ENCODE assay signal across 16 cellular contexts in genomic region chr2:68730828-68731227, GRCh38. TPM values are rescaled to one million over a fixed set of nuclear protein-coding genes. Genes with fewer than 3 reads are reported as not detected.
DNase-seq lines count a peak whose midpoint lies in the region; ATAC-seq, FAIRE-seq and TF ChIP-seq lines count a peak whose summit lies in the region.
"Had no signal": no experiment of that assay in that cellular context is flagged by ENCODE, and none has a peak within 500 bp of the region (broad histone marks: within the 10 kb centered on the region; RNA-seq: fewer than 3 reads in every experiment).

No MANE protein-coding gene starts in this region.

- peaks cover 18% of the 10 kb centered on the region for H3K4me1 Mint-ChIP-seq in endodermal cell

- no peak for ATAC-seq in HG02885 (IDR thresholded peaks at IDR 0.05; ENCODE audit: poor library complexity, unreplicated experiment)
- no peak for ATAC-seq in heart right ventricle

- H3K36me3 Mint-ChIP-seq in endodermal cell (ENCODE audit: low read depth), result no peaks in the 10 kb centered on the region
- H3K36me3 Mint-ChIP-seq: memory B cell had no signal

- peaks cover 2% of the 10 kb centered on the region for H3K27me3 Mint-ChIP-seq in endodermal cell (ENCODE audit: insufficient read depth)
- H3K27me3 Mint-ChIP-seq: memory B cell had no signal

- FAIRE-seq in urothelium cell line (lab: Jason Lieb, UNC), result no peak

- H3K27me3 ChIP-seq in right atrium auricular region, result no peaks in the 10 kb centered on the region
- H3K27me3 ChIP-seq in endodermal cell (ENCODE audit: control insufficient read depth, insufficient read depth, low read length, poor library complexity, severe bottlenecking), result no peaks in the 10 kb centered on the region
- peaks cover 0 to 8% (median 0%) of the 10 kb centered on the region in 7 donors for H3K27me3 ChIP-seq in heart right ventricle

- H3K36me3 ChIP-seq in right atrium auricular region (no peaks in the 10 kb centered on the region), endodermal cell (ENCODE audit: control insufficient read depth, insufficient read depth, low read length) (no peaks in the 10 kb centered on the region), heart right ventricle (no peaks in the 10 kb centered on the region)
- H3K36me3 ChIP-seq: HAP-1 had no signal

- H3K4me1 ChIP-seq in right atrium auricular region (no peaks in the 10 kb centered on the region), endodermal cell (ENCODE audit: control insufficient read depth, insufficient read depth, low read length) (no peaks in the 10 kb centered on the region), heart right ventricle (peaks cover 0 to 47% (median 0%) of the 10 kb centered on the region in 9 donors)
- H3K4me1 ChIP-seq: HAP-1 had no signal

- no peak overlapping the region for H3K9ac ChIP-seq in endodermal cell (ENCODE audit: extremely low read depth, low read length, poor library complexity, severe bottlenecking)

- 93 to 100% methylated on average over 3 to 6 of the region's 6 CpGs for WGBS in endodermal cell (ENCODE audit: insufficient coverage in 1 of 2, insufficient read length in 1 of 2), 2 experiments
- 68 to 71% methylated on average over 6 of the region's 6 CpGs for WGBS in heart right ventricle, 2 donors

- H3K4me3 Mint-ChIP-seq in endodermal cell, result no peak overlapping the region
- H3K4me3 Mint-ChIP-seq: memory B cell had no signal

- CTCF ChIA-PET in GM10248 (lab: Yijun Ruan, JAX), result interaction anchor here (0.8 to 4.4 kb wide), 3 partner anchors 22 to 247 kb away, joined by 3 to 38 read pairs (median 3); no protein-coding TSS in a partner anchor

- H3K9me3 ChIP-seq in right atrium auricular region, result no peaks in the 10 kb centered on the region
- H3K9me3 ChIP-seq in endodermal cell (ENCODE audit: control insufficient read depth, low read length), result no peaks in the 10 kb centered on the region
- no peaks in the 10 kb centered on the region for H3K9me3 ChIP-seq in heart right ventricle
- H3K9me3 ChIP-seq: HAP-1 had no signal

- no peaks in the 10 kb centered on the region for H3K9me3 Mint-ChIP-seq in endodermal cell
- H3K9me3 Mint-ChIP-seq: memory B cell had no signal

- peak; percentile 34 for DNase-seq in right atrium auricular region (ENCODE audit: low spot score)
- no peak for DNase-seq in cardiac septum (ENCODE audit: low spot score)
- peak; percentile 27 for DNase-seq in NCI-H226
- peak; percentile 17 for DNase-seq in endodermal cell
- DNase-seq in urothelium cell line (ENCODE audit: low spot score), result peak; percentile 54
- no peak for DNase-seq in heart right ventricle
- no peak for DNase-seq in GM10248 (ENCODE audit: extremely low spot score)
- DNase-seq: activated CD4-positive, alpha-beta T cell treated with anti-CD3 and anti-CD28 coated beads, Interleukin-2, amount 50 U/mL, for 48 hours; activated naive CD4-positive, alpha-beta T cell; central memory CD4-positive, alpha-beta T cell; NCI-H510A; RPMI8226; T-helper 9 cell had no signal

- POLR2A ChIA-PET in GM10248 (lab: Yijun Ruan, JAX), result no interaction called here

- H3K27ac Mint-ChIP-seq in endodermal cell, result no peak overlapping the region
- H3K27ac Mint-ChIP-seq: memory B cell had no signal

- H3K4me3 ChIP-seq in right atrium auricular region (no peak overlapping the region), endodermal cell (ENCODE audit: low read length) (no peak overlapping the region), heart right ventricle (no peak overlapping the region)
- H3K4me3 ChIP-seq: HAP-1 had no signal

- intact Hi-C loops in cardiac septum (cut with DNase I) (no loop called here), heart right ventricle (cut with DNase I) (no loop called here)

- TF ChIP-seq CTCF in right atrium auricular region (IDR thresholded peaks at IDR 0.05), result no peak
- no peak for TF ChIP-seq CTCF in endodermal cell (conservative IDR thresholded peaks at IDR 0.05)
- TF ChIP-seq CTCF in heart right ventricle (IDR thresholded peaks at IDR 0.05), result no peak
- TF ChIP-seq CTCF in GM10248 (IDR thresholded peaks at IDR 0.05; ENCODE audit: control extremely low read depth, extremely low read depth, low read depth, missing control alignments), result no peak

- no peak overlapping the region for H3K27ac ChIP-seq in right atrium auricular region
- no peak overlapping the region for H3K27ac ChIP-seq in endodermal cell (ENCODE audit: low read depth, low read length)
- no peak overlapping the region for H3K27ac ChIP-seq in heart right ventricle

RNA-seq across cellular contexts. Expression of gene ARHGAP25, which starts 3.8 kb away (rescaled TPM):
- total RNA-seq in right atrium auricular region (10 to 100 TPM in 1 of 2 donors, 1 to 10 TPM in 1; 4.2 to 12.8 TPM), cardiac septum (5.2 TPM), endodermal cell (1 to 10 TPM in 1 of 2 donors, under 1 TPM in 1; 0.82 to 2.6 TPM), heart right ventricle (10 to 100 TPM in 1 of 10 donors, 1 to 10 TPM in 9; 2.7 to 17.3 (median 5.2) TPM)
- 1.6 TPM for polyA plus RNA-seq in endodermal cell (2013, experiment 1 of 2)
- 1.6 TPM for polyA plus RNA-seq in endodermal cell (2013, experiment 2 of 2)
- polyA plus RNA-seq in heart right ventricle, result 1 to 10 TPM; 2.6 to 6.8 TPM

Comparison
In these comparisons a context has a peak if more than half of its experiments do, and no peak if none do; other contexts are left out.
1. DNase-seq: peak in right atrium auricular region (single experiment), NCI-H226 (single experiment), endodermal cell (single experiment) and urothelium cell line (single experiment); none in cardiac septum (single experiment), heart right ventricle (0 of 2) and GM10248 (single experiment).